Comparison of ENCODE assay signal across 9 cellular contexts in genomic region chr13:98575876-98576214, GRCh38. TPM values are rescaled to one million over a fixed set of nuclear protein-coding genes. Genes with fewer than 3 reads are reported as not detected.
DNase-seq lines count a peak whose midpoint lies in the region; ATAC-seq and TF ChIP-seq lines count a peak whose summit lies in the region.
"Had no signal": no experiment of that assay in that cellular context is flagged by ENCODE, and none has a peak within 500 bp of the region (broad histone marks: within the 10 kb centered on the region; RNA-seq: fewer than 3 reads in every experiment).

No MANE protein-coding gene starts in this region.

- H3K27me3 ChIP-seq in layer of hippocampus (ENCODE audit: control insufficient read depth, insufficient read depth, low read length) (no peaks in the 10 kb centered on the region), thoracic aorta (replicated peaks; ENCODE audit: insufficient read depth) (no peaks in the 10 kb centered on the region)

- H3K4me1 ChIP-seq in thoracic aorta (ENCODE audit: control insufficient read depth in 1 of 2, low read depth in 2 of 2): peaks cover 28 to 35% of the 10 kb centered on the region in 2 donors

- H3K4me3 ChIP-seq in thoracic aorta: peak overlapping the region; percentile 98

- peak overlapping the region; percentile 98 for H3K4me3 Mint-ChIP-seq in activated CD4-positive, alpha-beta T cell treated with anti-CD3 and anti-CD28 coated beads, Interleukin-2, amount 10 ng/mL, durations not matched to agents 7 days and 5 days
- H3K4me3 Mint-ChIP-seq in activated naive CD8-positive, alpha-beta T cell treated with anti-CD3 and anti-CD28 coated beads, Interleukin-2, amount 50 U/mL, for 24 hours: peak overlapping the region; percentile 91

- H3K4me1 Mint-ChIP-seq in activated CD4-positive, alpha-beta T cell treated with anti-CD3 and anti-CD28 coated beads, Interleukin-2, amount 10 ng/mL, durations not matched to agents 7 days and 5 days: peaks cover 47% of the 10 kb centered on the region
- peaks cover 54% of the 10 kb centered on the region for H3K4me1 Mint-ChIP-seq in activated naive CD8-positive, alpha-beta T cell treated with anti-CD3 and anti-CD28 coated beads, Interleukin-2, amount 50 U/mL, for 24 hours

- H3K36me3 ChIP-seq in thoracic aorta: no peaks in the 10 kb centered on the region

- peaks cover 27% of the 10 kb centered on the region for H3K36me3 Mint-ChIP-seq in activated CD4-positive, alpha-beta T cell treated with anti-CD3 and anti-CD28 coated beads, Interleukin-2, amount 10 ng/mL, durations not matched to agents 7 days and 5 days (ENCODE audit: low read depth)
- H3K36me3 Mint-ChIP-seq in activated naive CD8-positive, alpha-beta T cell treated with anti-CD3 and anti-CD28 coated beads, Interleukin-2, amount 50 U/mL, for 24 hours (ENCODE audit: low read depth): peaks cover 18% of the 10 kb centered on the region

- CTCF ChIA-PET in activated CD4-positive, alpha-beta T cell treated with anti-CD3 and anti-CD28 coated beads, Interleukin-2, amount 10 ng/mL, durations not matched to agents 7 days and 5 days (lab: Charles Lee): interaction anchor here (0.6 to 1.1 kb wide), 4 partner anchors 10 to 131 kb away, joined by 3 to 4 read pairs (median 4); no protein-coding TSS in a partner anchor

- no peak for DNase-seq in activated CD4-positive, alpha-beta T cell treated with anti-CD3 and anti-CD28 coated beads, Interleukin-2, amount 10 ng/mL, durations not matched to agents 7 days and 5 days
- DNase-seq in activated CD4-positive, alpha-beta T cell treated with anti-CD3 and anti-CD28 coated beads, Interleukin-2, amount 50 U/mL, for 48 hours: no peak
- DNase-seq in activated naive CD8-positive, alpha-beta T cell treated with anti-CD3 and anti-CD28 coated beads, Interleukin-2, amount 50 U/mL, for 24 hours: no peak
- no peak for DNase-seq in thoracic aorta (ENCODE audit: low spot score)
- DNase-seq in SKM-1 treated with dmso at 0.1 percent for 144 hours (lab: John Stamatoyannopoulos, UW; ENCODE audit: unreplicated experiment): no peak
- DNase-seq: NCI-H1048 had no signal

- H3K27me3 Mint-ChIP-seq in activated CD4-positive, alpha-beta T cell treated with anti-CD3 and anti-CD28 coated beads, Interleukin-2, amount 10 ng/mL, durations not matched to agents 7 days and 5 days: no peaks in the 10 kb centered on the region
- H3K27me3 Mint-ChIP-seq in activated naive CD8-positive, alpha-beta T cell treated with anti-CD3 and anti-CD28 coated beads, Interleukin-2, amount 50 U/mL, for 24 hours: no peaks in the 10 kb centered on the region

- peak overlapping the region; percentile 93 for H3K27ac Mint-ChIP-seq in activated CD4-positive, alpha-beta T cell treated with anti-CD3 and anti-CD28 coated beads, Interleukin-2, amount 10 ng/mL, durations not matched to agents 7 days and 5 days
- peak overlapping the region; percentile 88 for H3K27ac Mint-ChIP-seq in activated naive CD8-positive, alpha-beta T cell treated with anti-CD3 and anti-CD28 coated beads, Interleukin-2, amount 50 U/mL, for 24 hours

- no peaks in the 10 kb centered on the region for H3K9me3 ChIP-seq in thoracic aorta

- no peaks in the 10 kb centered on the region for H3K9me3 Mint-ChIP-seq in activated CD4-positive, alpha-beta T cell treated with anti-CD3 and anti-CD28 coated beads, Interleukin-2, amount 10 ng/mL, durations not matched to agents 7 days and 5 days
- no peaks in the 10 kb centered on the region for H3K9me3 Mint-ChIP-seq in activated naive CD8-positive, alpha-beta T cell treated with anti-CD3 and anti-CD28 coated beads, Interleukin-2, amount 50 U/mL, for 24 hours

- TF ChIP-seq CTCF in thoracic aorta (IDR thresholded peaks at IDR 0.05): no peak

- no peak for ATAC-seq in activated naive CD8-positive, alpha-beta T cell treated with anti-CD3 and anti-CD28 coated beads, Interleukin-2, amount 50 U/mL, for 24 hours
- no peak for ATAC-seq in thoracic aorta (ENCODE audit: insufficient number of reproducible peaks, low FRiP score, low read depth)
- ATAC-seq in GM19324 (IDR thresholded peaks at IDR 0.05; ENCODE audit: low FRiP score, unreplicated experiment): no peak
- no peak for ATAC-seq in HG02852 (IDR thresholded peaks at IDR 0.05; ENCODE audit: unreplicated experiment)

- POLR2A ChIA-PET in activated CD4-positive, alpha-beta T cell treated with anti-CD3 and anti-CD28 coated beads, Interleukin-2, amount 10 ng/mL, durations not matched to agents 7 days and 5 days (lab: Charles Lee): no interaction called here

- H3K27ac ChIP-seq in layer of hippocampus (ENCODE audit: low read depth, low read length) (peak overlapping the region; percentile 75), thoracic aorta (peak overlapping the region; percentile 90 to 92)

RNA-seq across cellular contexts. Expression of gene STK24, which starts 1.1 kb away (rescaled TPM):
- 100 to 1,000 TPM; 160 to 170 TPM for total RNA-seq in activated CD4-positive, alpha-beta T cell treated with anti-CD3 and anti-CD28 coated beads, Interleukin-2, amount 10 ng/mL, durations not matched to agents 7 days and 5 days
- total RNA-seq in thoracic aorta: 10 to 100 TPM; 50.8 to 80.3 TPM
